19 cellular contexts compared by ENCODE assay signal in genomic region chr4:24249972-24250371, GRCh38.
"Had no signal": no experiment of that assay in that cellular context is flagged by ENCODE, and none has a peak within 500 bp of the region (broad histone marks: within the 10 kb centered on the region; RNA-seq: fewer than 3 reads in every experiment).

No MANE protein-coding gene starts in this region.

- H3K36me3 ChIP-seq: prostate gland, spleen had no signal

- ATAC-seq: stimulated activated naive B cell treated with anti-CD40 and anti-IgM and Interleukin-4, amounts not matched to agents 10 μg/mL and 1 μg/mL and 100 μg/mL, for 72 hours; stimulated activated naive CD8-positive, alpha-beta T cell treated with anti-CD3 and anti-CD28 coated beads, Interleukin-15, amount 100 ng/mL, for 72 hours had no signal

- H3K9ac ChIP-seq: parathyroid adenoma had no signal

- H3K9me3 ChIP-seq: prostate gland, spleen had no signal

- H3K4me1 ChIP-seq: prostate gland had no signal

- H3K27me3 ChIP-seq: dorsolateral prefrontal cortex, spleen had no signal

- H3K27ac ChIP-seq: parathyroid adenoma, prostate gland had no signal

- DNase-seq: central memory CD4-positive, alpha-beta T cell; cortex of kidney; effector CD8-positive, alpha-beta T cell; foreskin melanocyte; mesenchymal stem cell; midbrain; naive B cell; nephron progenitor cell; retina; spleen; stimulated activated CD4-positive, alpha-beta T cell treated with anti-CD3 and anti-CD28 coated beads, Interleukin-15, amount 100 ng/mL, for 24 hours; stimulated activated CD4-positive, alpha-beta T cell treated with anti-CD3 and anti-CD28 coated beads, Interleukin-1b, Interleukin-23, amount 100 ng/mL, for 48 hours; stimulated activated CD4-positive, alpha-beta T cell treated with anti-CD3 and anti-CD28 coated beads, Interleukin-4, amount 100 ng/mL, for 24 hours; stimulated activated naive B cell treated with anti-CD40 and anti-IgM and Interleukin-4, amounts not matched to agents 10 μg/mL and 1 μg/mL and 100 μg/mL, for 72 hours; stimulated activated naive CD8-positive, alpha-beta T cell treated with anti-CD3 and anti-CD28 coated beads, Interleukin-15, amount 100 ng/mL, for 72 hours had no signal

- H3K4me3 ChIP-seq: lung, prostate gland, spleen had no signal
